Comparison of ENCODE assay signal across 23 cellular contexts in genomic region chr1:80915491-80915890, GRCh38.
"Had no signal": no experiment of that assay in that cellular context is flagged by ENCODE, and none has a peak within 500 bp of the region (broad histone marks: within the 10 kb centered on the region; RNA-seq: fewer than 3 reads in every experiment).

No MANE protein-coding gene starts in this region.

- H3K36me3 ChIP-seq: SJSA1 had no signal

- H3K9me3 ChIP-seq: SJSA1, SK-N-SH had no signal

- H3K4me1 ChIP-seq: SJSA1 had no signal

- H3K27me3 ChIP-seq: SJSA1 had no signal

- DNase-seq: KBM-7, MV-4-11, NCI-H1048, NCI-H1105, NCI-H1417, NCI-H1436 treated with DMSO at 0.1 percent for 48 hours, NCI-H1694, NCI-H187 treated with DMSO at 0.1 percent for 48 hours, NCI-H2029 treated with DMSO at 0.1 percent for 48 hours, NCI-H2171, NCI-H226, NCI-H446, NCI-H510A, NCI-H524 treated with DMSO at 0.1 percent for 48 hours, NCI-H69, NCI-H774, Right ventricle myocardium superior, RPMI8226, SIG-M5, SK-N-SH, SW 1271, T-helper 1 cell had no signal

- H3K4me3 ChIP-seq: SJSA1 had no signal

- H3K27ac ChIP-seq: SJSA1 had no signal
